Comparison of ENCODE assay signal across 2 cellular contexts in the genomic region with DNA sequence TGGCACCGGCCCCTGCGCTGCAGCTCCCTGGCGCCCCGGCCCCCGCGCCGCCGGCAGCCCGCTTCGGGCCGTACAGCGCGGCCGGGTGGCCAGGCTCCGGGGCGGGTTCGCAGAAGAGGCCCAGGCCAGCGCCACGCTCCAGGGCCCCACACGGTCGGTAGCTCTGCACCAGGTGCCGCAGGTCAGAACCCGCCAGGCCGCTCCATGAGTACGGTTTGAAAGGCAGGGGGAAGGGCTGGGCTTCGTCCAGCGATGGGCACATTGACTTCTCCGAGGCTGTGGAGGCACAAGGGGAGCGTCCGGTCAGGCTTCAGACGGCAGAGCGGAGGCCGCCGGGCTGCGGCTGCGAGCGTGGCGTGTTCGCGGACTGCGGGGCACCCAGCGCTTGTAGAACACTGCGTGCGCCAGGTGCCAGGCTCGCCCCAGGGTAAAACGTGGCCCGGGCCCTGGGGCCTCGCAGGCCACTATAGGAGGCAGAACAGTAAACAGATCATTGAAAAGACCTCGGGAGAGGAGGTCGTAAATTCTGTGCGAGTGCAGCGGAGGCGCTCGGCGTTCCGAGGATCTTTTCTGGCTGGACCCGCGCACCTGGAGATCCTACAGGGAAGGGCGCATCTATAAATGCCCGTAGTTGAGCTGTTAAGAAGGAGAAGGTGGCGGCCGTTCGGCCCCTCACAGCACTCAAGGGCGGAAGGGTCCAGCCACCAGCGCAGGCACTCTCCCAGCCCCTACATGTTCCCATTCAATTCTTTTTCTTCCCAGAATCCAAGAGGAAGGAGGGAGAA.
TF ChIP-seq lines count a peak whose summit lies in the region.

No MANE protein-coding gene starts in this region.

TF ChIP-seq in IMR-90, 13 proteins besides CTCF, POLR2A, EP300 and RAD21 (continued from another document):
- TF ChIP-seq MXI1 (IDR thresholded peaks at IDR 0.05; ENCODE audit: borderline replicate concordance, low read depth, low read length) (no peak), BHLHE40 (IDR thresholded peaks at IDR 0.05; ENCODE audit: low read depth, low read length) (no peak), USF2 (IDR thresholded peaks at IDR 0.05; ENCODE audit: low read depth, low read length) (no peak), FOS (IDR thresholded peaks at IDR 0.05; ENCODE audit: low read depth, low read length) (no peak), ELK1 (IDR thresholded peaks at IDR 0.05; ENCODE audit: borderline replicate concordance, low read depth, low read length) (no peak), NFE2L2 (IDR thresholded peaks at IDR 0.05; ENCODE audit: low read depth, low read length) (no peak), CEBPB (IDR thresholded peaks at IDR 0.05; ENCODE audit: low read depth, low read length) (no peak), RFX5 (IDR thresholded peaks at IDR 0.05; ENCODE audit: low read depth, low read length) (no peak), SMC3 (IDR thresholded peaks at IDR 0.05; ENCODE audit: low read depth, low read length) (no peak), MAFK (IDR thresholded peaks at IDR 0.05; ENCODE audit: low read depth, low read length) (no peak), MAZ (IDR thresholded peaks at IDR 0.05; ENCODE audit: borderline replicate concordance, low read depth, low read length) (no peak), RCOR1 (IDR thresholded peaks at IDR 0.05; ENCODE audit: insufficient replicate concordance, low read length) (no peak)

TF ChIP-seq in GM12891, 5 proteins besides CTCF, POLR2A, EP300 and RAD21 (continued from another document):
- TF ChIP-seq POU2F2 (IDR thresholded peaks at IDR 0.05; ENCODE audit: low read depth, low read length) (no peak), SPI1 (IDR thresholded peaks at IDR 0.05; ENCODE audit: low read depth, low read length) (no peak), TAF1 (IDR thresholded peaks at IDR 0.05; ENCODE audit: low read depth, low read length) (no peak)
